In the genomic region with DNA sequence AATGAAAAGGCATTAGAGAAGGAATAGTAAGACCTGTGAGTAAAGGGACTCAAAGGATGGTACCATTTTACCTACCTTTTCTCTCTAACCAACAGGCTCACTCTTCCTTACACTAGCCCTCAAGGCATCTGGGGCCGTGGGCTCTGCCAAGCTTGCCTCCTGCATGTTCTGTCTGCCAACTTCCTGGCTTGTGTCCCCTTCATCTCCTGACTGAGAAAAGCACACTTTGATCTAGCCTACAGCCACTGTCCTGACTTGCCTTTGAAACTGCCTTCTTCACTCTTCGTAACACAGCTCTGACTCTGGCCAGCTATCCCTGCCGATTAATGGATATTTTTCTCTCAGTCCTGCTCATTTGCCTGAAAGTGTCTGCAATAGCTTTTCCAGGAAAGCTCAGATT, we compare ENCODE assay signal across 28 cellular contexts.
"Had no signal": no experiment of that assay in that cellular context is flagged by ENCODE, and none has a peak within 500 bp of the region (broad histone marks: within the 10 kb centered on the region; RNA-seq: fewer than 3 reads in every experiment).

No MANE protein-coding gene starts in this region.

- H3K27ac Mint-ChIP-seq: naive B cell; natural killer cell treated with Interleukin-12 subunit alpha and Interleukin-12 subunit beta and Interleukin-15 and Interleukin-18, amount 100 ng/mL, for 72 hours; nephron progenitor cell; stimulated activated memory B cell treated with anti-CD40 and anti-IgM and Interleukin-4, amounts not matched to agents 10 μg/mL and 1 μg/mL and 100 μg/mL, for 72 hours; stimulated activated naive CD8-positive, alpha-beta T cell treated with anti-CD3 and anti-CD28 coated beads, Interleukin-15, amount 100 ng/mL, for 72 hours; type B pancreatic cell had no signal

- DNase-seq: naive B cell; naive thymus-derived CD8-positive, alpha-beta T cell; nephron progenitor cell; nucleus accumbens; pancreas; psoas muscle; right lobe of liver; sigmoid colon; small intestine; stimulated activated CD4-positive, alpha-beta T cell treated with anti-CD3 and anti-CD28 coated beads, Interleukin-15, amount 100 ng/mL, for 24 hours; stimulated activated CD4-positive, alpha-beta T cell treated with anti-CD3 and anti-CD28 coated beads, Interleukin-4, amount 100 ng/mL, for 1 hour; stimulated activated CD4-positive, alpha-beta T cell treated with anti-CD3 and anti-CD28 coated beads, Interleukin-4, amount 100 ng/mL, for 4 hours; stimulated activated CD8-positive, alpha-beta memory T cell treated with anti-CD3 and anti-CD28 coated beads, Interleukin-4, amount 100 ng/mL, for 48 hours; stimulated activated naive CD4-positive, alpha-beta T cell; stimulated activated naive CD8-positive, alpha-beta T cell treated with anti-CD3 and anti-CD28 coated beads, Interleukin-15, amount 100 ng/mL, for 72 hours; stimulated activated naive CD8-positive, alpha-beta T cell treated with anti-CD3 and anti-CD28 coated beads, Interleukin-15, Interleukin-2, amounts not matched to agents 100 U/mL and 50 U/mL, for 24 hours; substantia nigra; testis; tibial artery; transverse colon; upper lobe of right lung had no signal

- H3K36me3 Mint-ChIP-seq: naive B cell; naive thymus-derived CD8-positive, alpha-beta T cell; natural killer cell treated with Interleukin-12 subunit alpha and Interleukin-12 subunit beta and Interleukin-15 and Interleukin-18, amount 100 ng/mL, for 72 hours; stimulated activated memory B cell treated with anti-CD40 and anti-IgM and Interleukin-4, amounts not matched to agents 10 μg/mL and 1 μg/mL and 100 μg/mL, for 72 hours; type B pancreatic cell had no signal

- H3K4me3 Mint-ChIP-seq: naive B cell; naive thymus-derived CD8-positive, alpha-beta T cell; natural killer cell treated with Interleukin-12 subunit alpha and Interleukin-12 subunit beta and Interleukin-15 and Interleukin-18, amount 100 ng/mL, for 72 hours; nephron progenitor cell; neural crest cell; stimulated activated memory B cell treated with anti-CD40 and anti-IgM and Interleukin-4, amounts not matched to agents 10 μg/mL and 1 μg/mL and 100 μg/mL, for 72 hours; stimulated activated naive CD8-positive, alpha-beta T cell treated with anti-CD3 and anti-CD28 coated beads, Interleukin-15, amount 100 ng/mL, for 72 hours; type B pancreatic cell had no signal

- H3K4me1 ChIP-seq: pancreas, psoas muscle, right lobe of liver, sigmoid colon, suprapubic skin, testis, tibial artery, transverse colon, upper lobe of right lung, vagina had no signal

- H3K4me1 Mint-ChIP-seq: stimulated activated naive CD8-positive, alpha-beta T cell treated with anti-CD3 and anti-CD28 coated beads, Interleukin-15, amount 100 ng/mL, for 72 hours had no signal

- H3K9me3 Mint-ChIP-seq: naive B cell; naive thymus-derived CD8-positive, alpha-beta T cell; natural killer cell treated with Interleukin-12 subunit alpha and Interleukin-12 subunit beta and Interleukin-15 and Interleukin-18, amount 100 ng/mL, for 72 hours; nephron progenitor cell; neural crest cell; stimulated activated memory B cell treated with anti-CD40 and anti-IgM and Interleukin-4, amounts not matched to agents 10 μg/mL and 1 μg/mL and 100 μg/mL, for 72 hours; stimulated activated naive CD8-positive, alpha-beta T cell treated with anti-CD3 and anti-CD28 coated beads, Interleukin-15, amount 100 ng/mL, for 72 hours; type B pancreatic cell had no signal

- H3K27me3 Mint-ChIP-seq: naive B cell; naive thymus-derived CD8-positive, alpha-beta T cell; natural killer cell treated with Interleukin-12 subunit alpha and Interleukin-12 subunit beta and Interleukin-15 and Interleukin-18, amount 100 ng/mL, for 72 hours; stimulated activated memory B cell treated with anti-CD40 and anti-IgM and Interleukin-4, amounts not matched to agents 10 μg/mL and 1 μg/mL and 100 μg/mL, for 72 hours; stimulated activated naive CD8-positive, alpha-beta T cell treated with anti-CD3 and anti-CD28 coated beads, Interleukin-15, amount 100 ng/mL, for 72 hours; type B pancreatic cell had no signal

- H3K4me3 ChIP-seq: pancreas, psoas muscle, right lobe of liver, sigmoid colon, suprapubic skin, testis, tibial artery, transverse colon, upper lobe of right lung, vagina had no signal

- H3K27ac ChIP-seq: neutrophil, pancreas, psoas muscle, right lobe of liver, sigmoid colon, suprapubic skin, testis, tibial artery, transverse colon, upper lobe of right lung, vagina had no signal

- H3K27me3 ChIP-seq: neutrophil, pancreas, right lobe of liver, sigmoid colon, suprapubic skin, testis, tibial artery, transverse colon, upper lobe of right lung, vagina had no signal

- H3K9me3 ChIP-seq: neutrophil, pancreas, psoas muscle, right lobe of liver, sigmoid colon, suprapubic skin, testis, tibial artery, transverse colon, upper lobe of right lung, vagina had no signal

- ATAC-seq: naive thymus-derived CD8-positive, alpha-beta T cell; natural killer cell treated with Interleukin-12 subunit alpha and Interleukin-12 subunit beta and Interleukin-15 and Interleukin-18, amount 100 ng/mL, for 72 hours; pancreas; psoas muscle; right lobe of liver; stimulated activated memory B cell treated with anti-CD40 and anti-IgM and Interleukin-4, amounts not matched to agents 10 μg/mL and 1 μg/mL and 100 μg/mL, for 72 hours; stimulated activated naive CD8-positive, alpha-beta T cell treated with anti-CD3 and anti-CD28 coated beads, Interleukin-15, amount 100 ng/mL, for 72 hours; stimulated activated naive CD8-positive, alpha-beta T cell treated with anti-CD3 and anti-CD28 coated beads, Interleukin-15, Interleukin-2, amounts not matched to agents 100 U/mL and 50 U/mL, for 24 hours; upper lobe of right lung had no signal

- H3K36me3 ChIP-seq: neutrophil, pancreas, right lobe of liver, sigmoid colon, suprapubic skin, tibial artery, transverse colon, upper lobe of right lung, vagina had no signal
